Comparison of ENCODE assay signal across 1 cellular context in genomic region chr6:131208787-131209186, GRCh38.
TF ChIP-seq lines count a peak whose summit lies in the region.

No MANE protein-coding gene starts in this region.

TF ChIP-seq in SK-N-SH, 30 proteins besides CTCF, POLR2A, EP300 and RAD21 (continued from another document):
- TF ChIP-seq ZBTB33 (IDR thresholded peaks at IDR 0.05; ENCODE audit: borderline replicate concordance, low read depth) (no peak), ELF1 (IDR thresholded peaks at IDR 0.05) (no peak), MEF2A (IDR thresholded peaks at IDR 0.05; ENCODE audit: borderline replicate concordance, low read depth) (no peak)
